17 cellular contexts compared by ENCODE assay signal in the genomic region with DNA sequence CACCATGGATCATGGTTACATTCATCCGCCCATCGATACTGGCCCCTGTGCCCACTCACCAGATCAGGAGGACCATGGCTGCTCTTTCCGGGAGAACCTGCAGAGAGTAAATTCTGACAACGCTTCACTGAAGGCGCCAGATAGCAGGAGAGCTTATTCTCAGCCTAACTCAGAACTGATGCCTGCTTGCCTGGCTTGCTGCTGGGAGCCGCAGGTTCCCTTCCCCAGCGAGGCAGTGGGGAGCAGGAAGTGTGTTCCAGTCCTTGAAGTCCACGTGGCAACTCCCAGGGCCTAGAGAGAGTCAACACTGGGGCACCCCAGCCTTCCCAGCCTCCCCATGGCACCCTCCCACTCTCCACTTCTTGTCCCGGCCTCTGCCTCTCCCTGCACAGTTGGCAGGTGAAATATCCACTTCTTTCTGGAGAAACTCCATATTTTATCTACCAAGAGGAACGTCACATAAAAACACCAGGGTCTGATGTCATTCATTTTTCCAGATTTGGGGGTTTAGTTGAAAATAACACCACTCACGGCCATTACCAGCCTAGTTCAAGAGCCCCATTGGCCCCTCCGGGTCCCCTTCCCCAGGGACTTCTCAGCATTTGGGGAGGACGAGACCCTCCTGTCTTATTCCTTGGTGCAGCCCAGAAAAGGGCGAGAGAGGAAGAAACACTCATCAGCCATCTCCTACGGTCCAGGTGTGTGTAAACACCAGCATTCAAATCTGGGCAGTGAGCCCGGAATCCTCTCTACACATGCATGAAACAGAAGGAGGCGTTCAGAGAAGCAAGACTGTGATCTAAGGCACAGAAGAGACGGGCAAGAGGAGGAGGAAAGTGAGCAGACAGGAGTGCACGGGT. TPM values are rescaled to one million over a fixed set of nuclear protein-coding genes. Genes with fewer than 3 reads are reported as not detected.
DNase-seq lines count a peak whose midpoint lies in the region; ATAC-seq and TF ChIP-seq lines count a peak whose summit lies in the region.
"Had no signal": no experiment of that assay in that cellular context is flagged by ENCODE, and none has a peak within 500 bp of the region (broad histone marks: within the 10 kb centered on the region; RNA-seq: fewer than 3 reads in every experiment).

No MANE protein-coding gene starts in this region.

- H3K27ac ChIP-seq in body of pancreas = no peak overlapping the region
- no peak overlapping the region for H3K27ac ChIP-seq in lower lobe of right lung
- H3K27ac ChIP-seq: skin epidermis, vagina had no signal

- intact Hi-C loops in body of pancreas (cut with DNase I) = no loop called here
- intact Hi-C loops in lower lobe of right lung (cut with DNase I) = no loop called here

- H3K9me3 ChIP-seq in body of pancreas (no peaks in the 10 kb centered on the region), lower lobe of right lung (no peaks in the 10 kb centered on the region)
- H3K9me3 ChIP-seq: vagina had no signal

- no peaks in the 10 kb centered on the region for H3K27me3 ChIP-seq in body of pancreas
- H3K27me3 ChIP-seq in lower lobe of right lung (ENCODE audit: low read depth) = no peaks in the 10 kb centered on the region
- H3K27me3 ChIP-seq: vagina had no signal

- TF ChIP-seq CTCF in body of pancreas (IDR thresholded peaks at IDR 0.05) (no peak), lower lobe of right lung (IDR thresholded peaks at IDR 0.05) (no peak)

- peaks cover 22% of the 10 kb centered on the region for H3K4me1 ChIP-seq in body of pancreas
- H3K4me1 ChIP-seq in lower lobe of right lung = peaks cover 16% of the 10 kb centered on the region

- TF ChIP-seq POLR2A in body of pancreas (IDR thresholded peaks at IDR 0.05) = no peak

- ATAC-seq in body of pancreas = no peak
- ATAC-seq in lower lobe of right lung = peak in 1 of 2 donors; percentile 30
- ATAC-seq in HG02588 (IDR thresholded peaks at IDR 0.05; ENCODE audit: unreplicated experiment) = no peak
- ATAC-seq in GM21723 (IDR thresholded peaks at IDR 0.05; ENCODE audit: unreplicated experiment) = no peak

- DNase-seq in COR-L47 (lab: John Stamatoyannopoulos, UW) (peak; percentile 81), NCI-H2029 (lab: John Stamatoyannopoulos, UW) (peak; percentile 61), body of pancreas (peak; percentile 63 to 86 (median 76)), lower lobe of right lung (peak; percentile 61), GDM1 (lab: John Stamatoyannopoulos, UW) (no peak)
- no peak for DNase-seq in activated CD4-positive, alpha-beta T cell treated with anti-CD3 and anti-CD28 coated beads for 48 hours
- DNase-seq: cortex of kidney, GF-D8, nephron progenitor cell, OCI-M1, T-helper 2 cell had no signal

- 45 to 50% methylated on average over 16 to 19 of the region's 19 CpGs for WGBS in body of pancreas, 2 donors

- no peak overlapping the region for H3K4me3 ChIP-seq in body of pancreas
- H3K4me3 ChIP-seq in lower lobe of right lung = no peak overlapping the region
- H3K4me3 ChIP-seq: skin epidermis, vagina had no signal

- H3K36me3 ChIP-seq in body of pancreas (replicated peaks in 1 of 2; ENCODE audit: insufficient read depth in 1 of 2, low read depth in 2 of 2) = no peaks in the 10 kb centered on the region
- no peaks in the 10 kb centered on the region for H3K36me3 ChIP-seq in lower lobe of right lung
- H3K36me3 ChIP-seq: vagina had no signal

RNA-seq across cellular contexts. Expression of a gene that starts 3.5 kb away (rescaled TPM):
- 100 to 1,000 TPM in 1 of 2 donors, 10 to 100 TPM in 1; 71.1 to 109 TPM for total RNA-seq in body of pancreas
- 92.9 TPM for total RNA-seq in lower lobe of right lung

RNA-seq across cellular contexts. Expression of a gene that starts 50.4 kb away (rescaled TPM):
- total RNA-seq in body of pancreas (10 to 100 TPM in 1 of 2 donors, not detected in 1; 56.7 TPM), lower lobe of right lung (not detected)
- total RNA-seq: activated CD8-positive, alpha-beta memory T cell treated with anti-CD3 and anti-CD28 coated beads for 36 hours; fibroblast of villous mesenchyme had no signal

Comparison
In these comparisons a context has a peak if more than half of its experiments do, and no peak if none do; other contexts are left out.
1. DNase-seq: peak in COR-L47 (single experiment), NCI-H2029 (single experiment), body of pancreas (4 of 4) and lower lobe of right lung (single experiment); none in activated CD4-positive, alpha-beta T cell treated with anti-CD3 and anti-CD28 coated beads for 48 hours (single experiment) and GDM1 (single experiment).